In genomic region chr5:40983781-40984180, GRCh38 we compare ENCODE assay signal across 29 cellular contexts.
DNase-seq lines count a peak whose midpoint lies in the region; ATAC-seq, FAIRE-seq and TF ChIP-seq lines count a peak whose summit lies in the region.
"Had no signal": no experiment of that assay in that cellular context is flagged by ENCODE, and none has a peak within 500 bp of the region (broad histone marks: within the 10 kb centered on the region; RNA-seq: fewer than 3 reads in every experiment).

No MANE protein-coding gene starts in this region.

- 30% methylated on average over 2 of the region's 3 CpGs for WGBS in mammary epithelial cell (ENCODE audit: low coverage, missing lambda C conversion rate)
- 76 to 85% methylated on average over 3 of the region's 3 CpGs for WGBS in upper lobe of left lung, 2 donors

- no peaks in the 10 kb centered on the region for H3K27me3 Mint-ChIP-seq in MCF 10A (ENCODE audit: insufficient read depth, unreplicated experiment)

- no TSS peak for BruUV-seq in mammary epithelial cell (replicated peaks; lab: Mats Ljungman, UMichigan)
- BruUV-seq in MCF 10A (replicated peaks; lab: Mats Ljungman, UMichigan) = no TSS peak
- no TSS peak for BruUV-seq in PC-9 (replicated peaks; lab: Mats Ljungman, UMichigan)

- H3K27ac Mint-ChIP-seq in MCF 10A (ENCODE audit: low read depth, unreplicated experiment) = no peak overlapping the region
- H3K27ac Mint-ChIP-seq: CD14-positive monocyte; CD8-positive, alpha-beta memory T cell; GM23338 had no signal

- H3K4me3 ChIP-seq in mammary epithelial cell (replicated peaks in 1 of 3; ENCODE audit: insufficient read depth in 1 of 3, low read depth in 2 of 3, low read length in 3 of 3) (no peak overlapping the region), PC-9 (no peak overlapping the region), bronchial epithelial cell (ENCODE audit: low read depth, low read length) (no peak overlapping the region), upper lobe of left lung (no peak overlapping the region)
- H3K4me3 ChIP-seq: GM23338, HAP-1 had no signal

- dilution Hi-C loops in mammary epithelial cell (cut with HindIII; ENCODE audit: low sequenced_read_pairs) = no loop called here

- H3K79me2 ChIP-seq in mammary epithelial cell (ENCODE audit: insufficient read depth, low read length) (no peaks in the 10 kb centered on the region), PC-9 (ENCODE audit: low read depth) (no peaks in the 10 kb centered on the region)

- DNase-seq in mammary epithelial cell (peak; percentile 61), MCF 10A (ENCODE audit: unreplicated experiment) (no peak), PC-9 (peak in 1 of 2 experiments; percentile 48), bronchial epithelial cell (ENCODE audit: low read depth) (peak; percentile 85), kidney tubule cell (ENCODE audit: low spot score) (peak; percentile 67), upper lobe of left lung (no peak), HUDEP-2 (lab: John Stamatoyannopoulos, UW; ENCODE audit: unreplicated experiment in 76 of 76) (no peak)
- DNase-seq: ACHN; BE2C; CD8-positive, alpha-beta memory T cell; DMS 273 treated with DMSO at 0.1 percent for 48 hours; DMS79; KBM-7; MM.1S; NCI-H1694; NCI-H2029 treated with DMSO at 0.1 percent for 48 hours; NCI-H446 treated with DMSO at 0.1 percent for 48 hours; NCI-H526; NCI-H82; SIG-M5; SK-N-SH; SW 1271 had no signal

- no peak for TF ChIP-seq POLR2A in upper lobe of left lung (IDR thresholded peaks at IDR 0.05)

- ATAC-seq in upper lobe of left lung (ENCODE audit: low FRiP score in 2 of 2) (no peak), GM21576 (IDR thresholded peaks at IDR 0.05; ENCODE audit: unreplicated experiment) (no peak)
- ATAC-seq: GM23338, Panc1 had no signal

- H3K4me3 Mint-ChIP-seq in MCF 10A (ENCODE audit: unreplicated experiment) = no peak overlapping the region
- H3K4me3 Mint-ChIP-seq: CD14-positive monocyte; CD8-positive, alpha-beta memory T cell; GM23338 had no signal

- CTCF ChIA-PET in mammary epithelial cell (lab: Charles Lee; ENCODE audit: low non-redundant PET) = no interaction called here
- CTCF ChIA-PET in MCF 10A (lab: Yijun Ruan, JAX) = no interaction called here
- CTCF ChIA-PET in PC-9 (lab: Charles Lee) = no interaction called here

- H3K27me3 ChIP-seq in mammary epithelial cell (ENCODE audit: insufficient read depth, low read length) (no peaks in the 10 kb centered on the region), PC-9 (ENCODE audit: insufficient read depth, low read depth) (no peaks in the 10 kb centered on the region), bronchial epithelial cell (ENCODE audit: control insufficient read depth, insufficient read depth, low read length) (no peaks in the 10 kb centered on the region), upper lobe of left lung (no peaks in the 10 kb centered on the region)
- H3K27me3 ChIP-seq: BE2C had no signal

- peaks cover 5% of the 10 kb centered on the region for H3K9me3 ChIP-seq in mammary epithelial cell (replicated peaks; ENCODE audit: insufficient read depth, low read length)
- no peaks in the 10 kb centered on the region for H3K9me3 ChIP-seq in PC-9 (ENCODE audit: insufficient read depth, low read depth)
- H3K9me3 ChIP-seq in upper lobe of left lung = no peaks in the 10 kb centered on the region
- H3K9me3 ChIP-seq: BE2C, HAP-1, SK-N-SH had no signal

- H3K4me1 ChIP-seq in mammary epithelial cell (ENCODE audit: insufficient read depth, low read length) (peaks cover 38% of the 10 kb centered on the region), PC-9 (replicated peaks; ENCODE audit: insufficient read depth) (peaks cover 3% of the 10 kb centered on the region; the same call in 1 of the 2 replicates), upper lobe of left lung (no peaks in the 10 kb centered on the region)
- H3K4me1 ChIP-seq: BE2C, HAP-1 had no signal

- no peak overlapping the region for H3K9ac ChIP-seq in mammary epithelial cell (ENCODE audit: insufficient read depth, low read length)
- H3K9ac ChIP-seq: SK-N-SH had no signal

- no peaks in the 10 kb centered on the region for H4K20me1 ChIP-seq in mammary epithelial cell (ENCODE audit: insufficient read depth, low read length)
- H4K20me1 ChIP-seq in PC-9 (ENCODE audit: insufficient read depth) = no peaks in the 10 kb centered on the region

- H3K4me2 ChIP-seq in mammary epithelial cell (ENCODE audit: insufficient read depth, low read depth, low read length) (no peak overlapping the region), PC-9 (no peak overlapping the region)
- H3K4me2 ChIP-seq: GM23338, SK-N-SH had no signal

- no peaks in the 10 kb centered on the region for H3K36me3 ChIP-seq in mammary epithelial cell (ENCODE audit: insufficient read depth, low read length)
- H3K36me3 ChIP-seq in PC-9 (ENCODE audit: low read depth) = no peaks in the 10 kb centered on the region
- no peaks in the 10 kb centered on the region for H3K36me3 ChIP-seq in bronchial epithelial cell (ENCODE audit: control insufficient read depth, insufficient read depth, low read length)
- no peaks in the 10 kb centered on the region for H3K36me3 ChIP-seq in upper lobe of left lung
- H3K36me3 ChIP-seq: BE2C, HAP-1 had no signal

- H3K9me2 ChIP-seq in PC-9 (ENCODE audit: insufficient read depth) = no peaks in the 10 kb centered on the region
- H3K9me2 ChIP-seq: SK-N-SH had no signal

- H3F3A ChIP-seq in PC-9 (ENCODE audit: insufficient read depth, low read depth) = no peaks in the 10 kb centered on the region

- H3K9me3 Mint-ChIP-seq in MCF 10A (ENCODE audit: unreplicated experiment) = no peaks in the 10 kb centered on the region
- H3K9me3 Mint-ChIP-seq: GM23338 had no signal

- no peaks in the 10 kb centered on the region for H3K4me1 Mint-ChIP-seq in MCF 10A (ENCODE audit: insufficient read depth, unreplicated experiment)
- H3K4me1 Mint-ChIP-seq: CD14-positive monocyte; CD8-positive, alpha-beta memory T cell; GM23338 had no signal

- H3K27ac ChIP-seq in mammary epithelial cell (ENCODE audit: insufficient read depth, low read depth, low read length) (peak overlapping the region; percentile 5), PC-9 (no peak overlapping the region), upper lobe of left lung (no peak overlapping the region)
- H3K27ac ChIP-seq: 22Rv1 had no signal

- intact Hi-C loops in mammary epithelial cell (cut with micrococcal nuclease) = no loop called here
- intact Hi-C loops in MCF 10A (cut with micrococcal nuclease) = no loop called here
- intact Hi-C loops in PC-9 (cut with micrococcal nuclease; ENCODE audit: unreplicated experiment) = no loop called here

- no peak for TF ChIP-seq CTCF in mammary epithelial cell (conservative IDR thresholded peaks at IDR 0.05 in 1 of 2, IDR thresholded peaks at IDR 0.05 in 1 of 2; ENCODE audit: extremely low read depth in 1 of 2, insufficient read depth in 1 of 2, low read depth in 1 of 2, low read length in 2 of 2)
- TF ChIP-seq CTCF in MCF 10A (IDR thresholded peaks at IDR 0.05; ENCODE audit: unreplicated experiment) = no peak
- no peak for TF ChIP-seq CTCF in PC-9 (conservative IDR thresholded peaks at IDR 0.05)
- no peak for TF ChIP-seq CTCF in bronchial epithelial cell (IDR thresholded peaks at IDR 0.05; ENCODE audit: insufficient read depth, low read length, severe bottlenecking)
- TF ChIP-seq CTCF in upper lobe of left lung (IDR thresholded peaks at IDR 0.05) = no peak

- H2AFZ ChIP-seq in mammary epithelial cell (ENCODE audit: low read depth, low read length) (peak overlapping the region; percentile 22), PC-9 (0 out of 2 replicates have a peak overlapping the region, but pooled peaks have one; percentile 23)
- H2AFZ ChIP-seq: GM23338 had no signal

- peak; percentile 88 for FAIRE-seq in bronchial epithelial cell (lab: Jason Lieb, UNC)
- FAIRE-seq: GM19239 had no signal

- in situ Hi-C loops in mammary epithelial cell (cut with MboI; ENCODE audit: low sequenced_read_pairs in 2 of 2) = no loop called here

- H3K36me3 Mint-ChIP-seq in MCF 10A (ENCODE audit: insufficient read depth, unreplicated experiment) = no peaks in the 10 kb centered on the region
- H3K36me3 Mint-ChIP-seq: CD14-positive monocyte; CD8-positive, alpha-beta memory T cell had no signal

- POLR2A ChIA-PET in MCF 10A (lab: Yijun Ruan, JAX) = no interaction called here
- POLR2A ChIA-PET in PC-9 (lab: Charles Lee; ENCODE audit: unreplicated experiment) = no interaction called here

- no peak for TF ChIP-seq EP300 in upper lobe of left lung (IDR thresholded peaks at IDR 0.05)

Comparison
In these comparisons a context has a peak if more than half of its experiments do, and no peak if none do; other contexts are left out.
1. DNase-seq: peak in mammary epithelial cell (single experiment), bronchial epithelial cell (single experiment) and kidney tubule cell (single experiment); none in MCF 10A (single experiment), upper lobe of left lung (0 of 2) and HUDEP-2 (0 of 76).